Comparison of ENCODE assay signal across 8 cellular contexts in the genomic region with DNA sequence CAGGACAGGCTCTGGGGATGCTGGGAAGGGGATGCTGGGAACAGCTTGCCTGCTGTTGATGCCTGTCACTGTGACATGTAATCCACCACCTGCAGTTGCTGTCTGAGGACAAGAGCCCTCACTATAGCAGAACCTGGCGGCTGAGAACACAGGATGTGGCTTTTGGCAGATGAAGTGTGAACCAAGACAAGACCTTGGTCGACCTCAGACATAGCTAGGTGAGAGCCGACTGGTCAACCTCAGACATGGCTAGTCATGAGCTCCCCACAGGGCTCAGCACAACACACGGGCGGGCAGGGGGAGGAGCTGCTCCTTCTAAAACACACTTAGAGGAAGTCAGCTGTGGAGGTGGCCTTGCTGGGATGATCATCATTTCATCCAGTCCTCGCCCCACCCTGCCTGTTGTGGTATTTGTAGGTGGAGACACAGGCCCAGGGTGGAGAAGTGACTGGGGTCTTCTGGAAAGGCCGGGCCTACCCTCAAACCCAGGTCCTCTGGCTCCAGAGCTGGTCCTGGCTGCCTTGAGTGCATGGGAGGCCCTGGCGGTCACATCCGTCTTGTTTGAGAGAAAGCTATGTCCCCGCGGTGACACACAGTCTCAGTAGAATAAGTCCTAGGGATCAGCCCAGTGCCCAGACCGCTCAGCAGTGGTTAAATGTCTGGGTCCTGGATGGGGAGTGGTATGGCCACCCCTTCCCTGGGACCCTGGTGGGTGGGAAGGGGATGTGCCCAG. TPM values are rescaled to one million over a fixed set of nuclear protein-coding genes. Genes with fewer than 3 reads are reported as not detected.
A peak's percentile ranks its signal among the peaks of the same experiment; 100 is the strongest.
DNase-seq lines count a peak whose midpoint lies in the region; ATAC-seq and TF ChIP-seq lines count a peak whose summit lies in the region.

No MANE protein-coding gene starts in this region.

- DNase-seq in NCI-H2196 (lab: John Stamatoyannopoulos, UW; ENCODE audit: unreplicated experiment) (peak; percentile 79), immature natural killer cell (peak; percentile 94 to 95 (median 94)), foreskin keratinocyte (no peak), vagina (ENCODE audit: extremely low spot score in 2 of 2) (no peak)
- DNase-seq in activated CD8-positive, alpha-beta memory T cell treated with anti-CD3 and anti-CD28 coated beads for 24 hours: peak; percentile 90
- DNase-seq in stimulated activated CD8-positive, alpha-beta memory T cell treated with anti-CD3 and anti-CD28 coated beads, Interleukin-4, amount 100 ng/mL, for 4 hours (ENCODE audit: low read depth in 2 of 2, low spot score in 1 of 2): peak; percentile 63 to 80

- H3K27ac ChIP-seq in foreskin keratinocyte (no peak overlapping the region), vagina (no peak overlapping the region)

- H3K9me3 ChIP-seq in vagina: no peaks in the 10 kb centered on the region

- TF ChIP-seq CTCF in foreskin keratinocyte (conservative IDR thresholded peaks at IDR 0.05): no peak
- TF ChIP-seq CTCF in vagina (IDR thresholded peaks at IDR 0.05): no peak

- H3K27me3 Mint-ChIP-seq in immature natural killer cell (ENCODE audit: low read depth in 3 of 3): peaks cover 22 to 43% (median 35%) of the 10 kb centered on the region in 3 donors

- H3K36me3 ChIP-seq in vagina: no peaks in the 10 kb centered on the region

- H3K4me3 ChIP-seq in vagina: no peak overlapping the region

- TF ChIP-seq POLR2A in vagina (IDR thresholded peaks at IDR 0.05): no peak

- H3K9me3 Mint-ChIP-seq in immature natural killer cell: no peaks in the 10 kb centered on the region

- H3K4me1 Mint-ChIP-seq in immature natural killer cell: peaks cover 61 to 67% of the 10 kb centered on the region in 2 donors

- intact Hi-C loops in vagina (cut with DNase I): no loop called here

- H3K4me1 ChIP-seq in foreskin keratinocyte: no peaks in the 10 kb centered on the region
- H3K4me1 ChIP-seq in vagina: peaks cover 24% of the 10 kb centered on the region

- H3K27ac Mint-ChIP-seq in immature natural killer cell: peak overlapping the region; percentile 85 to 97 (median 94)

- H3K4me3 Mint-ChIP-seq in immature natural killer cell: peak overlapping the region; percentile 82 to 88 (median 85)

- ATAC-seq in GM18511 (IDR thresholded peaks at IDR 0.05; ENCODE audit: unreplicated experiment): peak; percentile 92
- peak; percentile 84 for ATAC-seq in HG02763 (IDR thresholded peaks at IDR 0.05; ENCODE audit: unreplicated experiment)
- no peak for ATAC-seq in foreskin keratinocyte

- H3K27me3 ChIP-seq in foreskin keratinocyte: peaks cover 31% of the 10 kb centered on the region
- no peaks in the 10 kb centered on the region for H3K27me3 ChIP-seq in vagina

- H3K36me3 Mint-ChIP-seq in immature natural killer cell: no peaks in the 10 kb centered on the region

RNA-seq across cellular contexts. Expression of a gene that starts 6.1 kb away (rescaled TPM):
- polyA plus RNA-seq in immature natural killer cell (1 to 10 TPM in 2 of 3 donors, not detected in 1; 3.5 to 5.2 TPM), foreskin keratinocyte (0.18 and 0.24 TPM in 2 replicates)
- total RNA-seq in foreskin keratinocyte (0.11 and 0.44 TPM in 2 replicates), vagina (25.0 TPM)

RNA-seq across cellular contexts. Expression of a gene that starts 31.5 kb away (rescaled TPM):
- polyA plus RNA-seq in immature natural killer cell (100 to 1,000 TPM in 1 of 3 donors, 10 to 100 TPM in 2; 55.1 to 105 (median 78.8) TPM), foreskin keratinocyte (46.3 and 47.5 TPM in 2 replicates)
- total RNA-seq in foreskin keratinocyte (31.1 TPM in 2 replicates), vagina (63.3 TPM)

Comparison
In these comparisons a context has a peak if more than half of its experiments do, and no peak if none do; other contexts are left out.
1. DNase-seq: peak in NCI-H2196 (single experiment), activated CD8-positive, alpha-beta memory T cell treated with anti-CD3 and anti-CD28 coated beads for 24 hours (single experiment), immature natural killer cell (3 of 3) and stimulated activated CD8-positive, alpha-beta memory T cell treated with anti-CD3 and anti-CD28 coated beads, Interleukin-4, amount 100 ng/mL, for 4 hours (2 of 2); none in foreskin keratinocyte (0 of 2) and vagina (0 of 2).
2. RNA of a gene that starts 6.1 kb away (total RNA-seq): 25.0 TPM in vagina (single experiment); 0.11 to 0.44 TPM in foreskin keratinocyte; every median in the first group is over 10 times any median in the second.